ENCODE assay signal across 1 cellular context in genomic region chr7:94906035-94906796, GRCh38.
TF ChIP-seq lines count a peak whose summit lies in the region.

No MANE protein-coding gene starts in this region.

TF ChIP-seq in HepG2, 621 proteins besides CTCF, POLR2A, EP300 and RAD21 (continued from another document):
- no peak for TF ChIP-seq SOX13 (IDR thresholded peaks at IDR 0.05)
- TF ChIP-seq SOX13 (CRISPR knock-in tag; conservative IDR thresholded peaks at IDR 0.05 in 1 of 2, IDR thresholded peaks at IDR 0.05 in 1 of 2) = 0 out of 4 replicates have a peak, but pooled peaks of 1 of the 2 experiments have one; percentile 20
- no peak for TF ChIP-seq ZXDC (CRISPR knock-in tag; IDR thresholded peaks at IDR 0.05)
- peak; percentile 91 for TF ChIP-seq RCOR2 (CRISPR knock-in tag; IDR thresholded peaks at IDR 0.05)
- no peak for TF ChIP-seq ZBTB25 (CRISPR knock-in tag; IDR thresholded peaks at IDR 0.05)
- TF ChIP-seq ADNP (CRISPR knock-in tag; IDR thresholded peaks at IDR 0.05) = 0 out of 2 replicates have a peak, but pooled peaks have one; percentile 32
- TF ChIP-seq AGO1 (IDR thresholded peaks at IDR 0.05; ENCODE audit: low read depth, low read length, poor library complexity, severe bottlenecking) = no peak
- TF ChIP-seq, protein P1, sequence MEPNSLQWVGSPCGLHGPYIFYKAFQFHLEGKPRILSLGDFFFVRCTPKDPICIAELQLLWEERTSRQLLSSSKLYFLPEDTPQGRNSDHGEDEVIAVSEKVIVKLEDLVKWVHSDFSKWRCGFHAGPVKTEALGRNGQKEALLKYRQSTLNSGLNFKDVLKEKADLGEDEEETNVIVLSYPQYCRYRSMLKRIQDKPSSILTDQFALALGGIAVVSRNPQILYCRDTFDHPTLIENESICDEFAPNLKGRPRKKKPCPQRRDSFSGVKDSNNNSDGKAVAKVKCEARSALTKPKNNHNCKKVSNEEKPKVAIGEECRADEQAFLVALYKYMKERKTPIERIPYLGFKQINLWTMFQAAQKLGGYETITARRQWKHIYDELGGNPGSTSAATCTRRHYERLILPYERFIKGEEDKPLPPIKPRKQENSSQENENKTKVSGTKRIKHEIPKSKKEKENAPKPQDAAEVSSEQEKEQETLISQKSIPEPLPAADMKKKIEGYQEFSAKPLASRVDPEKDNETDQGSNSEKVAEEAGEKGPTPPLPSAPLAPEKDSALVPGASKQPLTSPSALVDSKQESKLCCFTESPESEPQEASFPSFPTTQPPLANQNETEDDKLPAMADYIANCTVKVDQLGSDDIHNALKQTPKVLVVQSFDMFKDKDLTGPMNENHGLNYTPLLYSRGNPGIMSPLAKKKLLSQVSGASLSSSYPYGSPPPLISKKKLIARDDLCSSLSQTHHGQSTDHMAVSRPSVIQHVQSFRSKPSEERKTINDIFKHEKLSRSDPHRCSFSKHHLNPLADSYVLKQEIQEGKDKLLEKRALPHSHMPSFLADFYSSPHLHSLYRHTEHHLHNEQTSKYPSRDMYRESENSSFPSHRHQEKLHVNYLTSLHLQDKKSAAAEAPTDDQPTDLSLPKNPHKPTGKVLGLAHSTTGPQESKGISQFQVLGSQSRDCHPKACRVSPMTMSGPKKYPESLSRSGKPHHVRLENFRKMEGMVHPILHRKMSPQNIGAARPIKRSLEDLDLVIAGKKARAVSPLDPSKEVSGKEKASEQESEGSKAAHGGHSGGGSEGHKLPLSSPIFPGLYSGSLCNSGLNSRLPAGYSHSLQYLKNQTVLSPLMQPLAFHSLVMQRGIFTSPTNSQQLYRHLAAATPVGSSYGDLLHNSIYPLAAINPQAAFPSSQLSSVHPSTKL (CRISPR knock-in tag; IDR thresholded peaks at IDR 0.05) = peak; percentile 52; the same call in 1 of the 2 replicates
- no peak for TF ChIP-seq NFE2 (CRISPR knock-in tag; IDR thresholded peaks at IDR 0.05)
- TF ChIP-seq CEBPB (IDR thresholded peaks at IDR 0.05; ENCODE audit: borderline replicate concordance, low read depth, low read length) = peak; percentile 83
- peak; percentile 98 for TF ChIP-seq ZNF12 (CRISPR knock-in tag; IDR thresholded peaks at IDR 0.05)
- peak; percentile 39; the same call in 1 of the 2 replicates for TF ChIP-seq BCL6 (CRISPR knock-in tag; IDR thresholded peaks at IDR 0.05)
- 0 out of 2 replicates have a peak, but pooled peaks have one; percentile 18 for TF ChIP-seq HOMEZ (CRISPR knock-in tag; IDR thresholded peaks at IDR 0.05; ENCODE audit: low read depth)
- no peak for TF ChIP-seq CHD2 (IDR thresholded peaks at IDR 0.05; ENCODE audit: low read depth, low read length)
- no peak for TF ChIP-seq ZSCAN29 (CRISPR knock-in tag; conservative IDR thresholded peaks at IDR 0.05)
- no peak for TF ChIP-seq ZNF205 (CRISPR knock-in tag; IDR thresholded peaks at IDR 0.05)
- TF ChIP-seq ZSCAN5A (CRISPR knock-in tag; IDR thresholded peaks at IDR 0.05; ENCODE audit: borderline replicate concordance) = no peak
- TF ChIP-seq CHD4 (IDR thresholded peaks at IDR 0.05; ENCODE audit: borderline replicate concordance, low read length) = peak; percentile 99; the same call in 1 of the 2 replicates
- TF ChIP-seq KDM1A (CRISPR knock-in tag; IDR thresholded peaks at IDR 0.05) = peak; percentile 78; the same call in 1 of the 2 replicates
- peak; percentile 98 for TF ChIP-seq ZNF629 (CRISPR knock-in tag; conservative IDR thresholded peaks at IDR 0.05)
- TF ChIP-seq CEBPG (CRISPR knock-in tag; IDR thresholded peaks at IDR 0.05) = peak; percentile 65
- 0 out of 2 replicates have a peak, but pooled peaks have one; percentile 43 for TF ChIP-seq ZMYM2 (CRISPR knock-in tag; IDR thresholded peaks at IDR 0.05)
